Comparison of ENCODE assay signal across 8 cellular contexts in genomic region chr19:2578391-2578826, GRCh38.
DNase-seq lines count a peak whose midpoint lies in the region; ATAC-seq and TF ChIP-seq lines count a peak whose summit lies in the region.

No MANE protein-coding gene starts in this region.

- ATAC-seq in HG03571 (IDR thresholded peaks at IDR 0.05; ENCODE audit: unreplicated experiment), result no peak

- H3K36me3 ChIP-seq in right atrium auricular region, result no peaks in the 10 kb centered on the region

- no peak for TF ChIP-seq CTCF in right atrium auricular region (IDR thresholded peaks at IDR 0.05)
- TF ChIP-seq CTCF in retinal pigment epithelial cell (conservative IDR thresholded peaks at IDR 0.05; ENCODE audit: low read depth, low read length), result no peak

- peaks cover 4% of the 10 kb centered on the region for H3K36me3 Mint-ChIP-seq in activated naive CD8-positive, alpha-beta T cell treated with anti-CD3 and anti-CD28 coated beads for 36 hours
- no peaks in the 10 kb centered on the region for H3K36me3 Mint-ChIP-seq in T-helper 2 cell treated with Interferon-gamma antibody and Interleukin-4, amounts not matched to agents 5 μg/mL and 100 μg/mL, for 36 hours (ENCODE audit: low read depth)

- H3K4me1 Mint-ChIP-seq in activated naive CD8-positive, alpha-beta T cell treated with anti-CD3 and anti-CD28 coated beads for 36 hours, result peaks cover 5% of the 10 kb centered on the region
- peaks cover 2% of the 10 kb centered on the region for H3K4me1 Mint-ChIP-seq in T-helper 2 cell treated with Interferon-gamma antibody and Interleukin-4, amounts not matched to agents 5 μg/mL and 100 μg/mL, for 36 hours (ENCODE audit: low read depth)

- DNase-seq in ELR (ENCODE audit: low read depth) (peak; percentile 67), right atrium auricular region (ENCODE audit: low spot score) (peak; percentile 73), retinal pigment epithelial cell (ENCODE audit: low read depth) (peak; percentile 73), NCI-H524 (lab: John Stamatoyannopoulos, UW) (no peak), hippocampal formation (lab: John Stamatoyannopoulos, UW) (no peak)
- DNase-seq in activated naive CD8-positive, alpha-beta T cell treated with anti-CD3 and anti-CD28 coated beads for 36 hours, result no peak
- DNase-seq in T-helper 2 cell treated with Interferon-gamma antibody and Interleukin-4, amounts not matched to agents 5 μg/mL and 100 μg/mL, for 36 hours (ENCODE audit: low spot score), result no peak

- H3K27me3 ChIP-seq in right atrium auricular region, result no peaks in the 10 kb centered on the region

- H3K9me3 Mint-ChIP-seq in activated naive CD8-positive, alpha-beta T cell treated with anti-CD3 and anti-CD28 coated beads for 36 hours, result peaks cover 4% of the 10 kb centered on the region
- peaks cover 5% of the 10 kb centered on the region for H3K9me3 Mint-ChIP-seq in T-helper 2 cell treated with Interferon-gamma antibody and Interleukin-4, amounts not matched to agents 5 μg/mL and 100 μg/mL, for 36 hours

- peaks cover 0 to 43% of the 10 kb centered on the region in 2 donors for H3K4me1 ChIP-seq in right atrium auricular region

- H3K27ac Mint-ChIP-seq in activated naive CD8-positive, alpha-beta T cell treated with anti-CD3 and anti-CD28 coated beads for 36 hours, result no peak overlapping the region
- H3K27ac Mint-ChIP-seq in T-helper 2 cell treated with Interferon-gamma antibody and Interleukin-4, amounts not matched to agents 5 μg/mL and 100 μg/mL, for 36 hours, result no peak overlapping the region

- peak overlapping the region; percentile 55 for H3K4me3 Mint-ChIP-seq in activated naive CD8-positive, alpha-beta T cell treated with anti-CD3 and anti-CD28 coated beads for 36 hours
- H3K4me3 Mint-ChIP-seq in T-helper 2 cell treated with Interferon-gamma antibody and Interleukin-4, amounts not matched to agents 5 μg/mL and 100 μg/mL, for 36 hours, result no peak overlapping the region

- peak overlapping the region; percentile 91 for H3K27ac ChIP-seq in right atrium auricular region

- H3K9me3 ChIP-seq in right atrium auricular region, result peaks cover 0 to 18% of the 10 kb centered on the region in 2 donors

- H3K4me3 ChIP-seq in right atrium auricular region (peak overlapping the region; percentile 36 to 51), retinal pigment epithelial cell (ENCODE audit: low read length) (peak overlapping the region; percentile 44)

- peaks cover 5% of the 10 kb centered on the region for H3K27me3 Mint-ChIP-seq in activated naive CD8-positive, alpha-beta T cell treated with anti-CD3 and anti-CD28 coated beads for 36 hours
- H3K27me3 Mint-ChIP-seq in T-helper 2 cell treated with Interferon-gamma antibody and Interleukin-4, amounts not matched to agents 5 μg/mL and 100 μg/mL, for 36 hours (ENCODE audit: low read depth), result peaks cover 21% of the 10 kb centered on the region

Comparison
In these comparisons a context has a peak if more than half of its experiments do, and no peak if none do; other contexts are left out.
1. DNase-seq: peak in ELR (single experiment), right atrium auricular region (single experiment) and retinal pigment epithelial cell (single experiment); none in activated naive CD8-positive, alpha-beta T cell treated with anti-CD3 and anti-CD28 coated beads for 36 hours (single experiment), T-helper 2 cell treated with Interferon-gamma antibody and Interleukin-4, amounts not matched to agents 5 μg/mL and 100 μg/mL, for 36 hours (single experiment), NCI-H524 (0 of 2) and hippocampal formation (0 of 2).